1 cellular context compared by ENCODE assay signal in the genomic region with DNA sequence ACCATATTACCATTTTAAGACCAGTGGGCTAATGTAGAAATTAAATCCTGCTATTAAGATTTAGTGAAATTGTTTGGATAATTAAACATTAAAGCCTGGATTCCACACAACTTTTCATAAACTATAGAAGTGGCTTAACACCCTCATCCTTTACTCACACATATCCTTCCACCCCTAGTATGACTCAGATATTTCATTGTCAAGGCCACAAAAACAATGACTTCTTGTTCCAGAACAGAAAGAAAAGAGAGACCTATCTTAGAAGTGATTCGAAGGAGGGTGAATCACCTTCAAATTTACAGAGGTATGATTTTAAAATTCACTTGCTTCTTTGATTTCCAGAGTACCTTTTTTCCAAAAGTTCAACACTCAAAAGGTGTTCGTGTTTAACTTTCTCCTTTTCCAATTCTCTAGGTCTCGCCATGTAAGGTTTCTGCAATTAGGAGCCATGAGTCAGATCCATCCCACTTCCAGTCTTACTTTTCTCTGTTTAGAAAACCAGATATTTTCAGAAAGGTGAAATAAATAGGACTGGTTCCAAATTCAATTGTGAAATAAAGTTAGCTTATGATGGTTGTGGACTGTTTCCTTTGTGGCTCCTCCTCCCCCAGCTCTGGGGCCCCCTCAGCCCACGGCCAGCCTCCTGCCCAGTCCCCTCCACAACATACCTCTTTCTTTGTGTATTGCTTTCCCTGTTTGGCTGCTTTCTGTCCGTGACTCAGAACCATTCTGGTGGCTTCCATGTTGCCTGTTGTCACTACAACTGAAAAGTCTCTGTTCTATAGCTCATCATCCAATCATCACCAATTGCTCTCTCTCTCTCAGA.
TF ChIP-seq lines count a peak whose summit lies in the region.

No MANE protein-coding gene starts in this region.

TF ChIP-seq in GM12878, 131 proteins besides CTCF, POLR2A, EP300 and RAD21:
- TF ChIP-seq RCOR1 (conservative IDR thresholded peaks at IDR 0.05; ENCODE audit: low read depth, low read length) (no peak), ATF7 (IDR thresholded peaks at IDR 0.05; ENCODE audit: low read depth) (no peak)
- TF ChIP-seq, protein P1, sequence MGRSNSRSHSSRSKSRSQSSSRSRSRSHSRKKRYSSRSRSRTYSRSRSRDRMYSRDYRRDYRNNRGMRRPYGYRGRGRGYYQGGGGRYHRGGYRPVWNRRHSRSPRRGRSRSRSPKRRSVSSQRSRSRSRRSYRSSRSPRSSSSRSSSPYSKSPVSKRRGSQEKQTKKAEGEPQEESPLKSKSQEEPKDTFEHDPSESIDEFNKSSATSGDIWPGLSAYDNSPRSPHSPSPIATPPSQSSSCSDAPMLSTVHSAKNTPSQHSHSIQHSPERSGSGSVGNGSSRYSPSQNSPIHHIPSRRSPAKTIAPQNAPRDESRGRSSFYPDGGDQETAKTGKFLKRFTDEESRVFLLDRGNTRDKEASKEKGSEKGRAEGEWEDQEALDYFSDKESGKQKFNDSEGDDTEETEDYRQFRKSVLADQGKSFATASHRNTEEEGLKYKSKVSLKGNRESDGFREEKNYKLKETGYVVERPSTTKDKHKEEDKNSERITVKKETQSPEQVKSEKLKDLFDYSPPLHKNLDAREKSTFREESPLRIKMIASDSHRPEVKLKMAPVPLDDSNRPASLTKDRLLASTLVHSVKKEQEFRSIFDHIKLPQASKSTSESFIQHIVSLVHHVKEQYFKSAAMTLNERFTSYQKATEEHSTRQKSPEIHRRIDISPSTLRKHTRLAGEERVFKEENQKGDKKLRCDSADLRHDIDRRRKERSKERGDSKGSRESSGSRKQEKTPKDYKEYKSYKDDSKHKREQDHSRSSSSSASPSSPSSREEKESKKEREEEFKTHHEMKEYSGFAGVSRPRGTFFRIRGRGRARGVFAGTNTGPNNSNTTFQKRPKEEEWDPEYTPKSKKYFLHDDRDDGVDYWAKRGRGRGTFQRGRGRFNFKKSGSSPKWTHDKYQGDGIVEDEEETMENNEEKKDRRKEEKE (IDR thresholded peaks at IDR 0.05) = no peak
